Comparison of ENCODE assay signal across 1 cellular context in the genomic region with DNA sequence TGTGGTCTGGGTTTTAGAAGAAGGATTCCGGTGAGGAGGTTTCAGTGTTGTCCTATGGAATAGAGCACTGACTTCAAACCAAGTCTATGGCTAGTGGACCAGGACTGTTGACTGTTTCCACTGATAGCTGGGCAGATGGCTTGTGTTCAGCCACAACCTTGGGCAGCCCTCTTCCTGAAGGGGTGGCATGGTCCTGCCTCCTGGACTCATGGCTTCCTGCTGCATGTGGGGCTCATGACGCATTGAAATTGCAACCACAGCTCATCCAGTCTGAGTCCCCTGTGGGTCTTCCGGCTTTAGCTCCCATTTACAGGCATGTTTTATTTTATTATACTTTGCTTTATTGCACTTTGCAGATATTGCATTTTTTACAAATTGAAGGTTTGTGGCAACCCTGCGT.
TF ChIP-seq lines count a peak whose summit lies in the region.

No MANE protein-coding gene starts in this region.

TF ChIP-seq in H1, 55 proteins besides CTCF, POLR2A, EP300 and RAD21 (continued from another document):
- no peak for TF ChIP-seq BACH1 (IDR thresholded peaks at IDR 0.05; ENCODE audit: low read length)
- TF ChIP-seq GTF2F1 (IDR thresholded peaks at IDR 0.05; ENCODE audit: borderline replicate concordance, low read depth, low read length): no peak
- TF ChIP-seq, protein P1, sequence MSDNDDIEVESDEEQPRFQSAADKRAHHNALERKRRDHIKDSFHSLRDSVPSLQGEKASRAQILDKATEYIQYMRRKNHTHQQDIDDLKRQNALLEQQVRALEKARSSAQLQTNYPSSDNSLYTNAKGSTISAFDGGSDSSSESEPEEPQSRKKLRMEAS (IDR thresholded peaks at IDR 0.05): no peak
- TF ChIP-seq POLR2AphosphoS5 (IDR thresholded peaks at IDR 0.05; ENCODE audit: low read depth, low read length): no peak
- TF ChIP-seq SUZ12 (IDR thresholded peaks at IDR 0.05; ENCODE audit: low read length): no peak
